12 cellular contexts compared by ENCODE assay signal in genomic region chr5:172558076-172558990, GRCh38.
DNase-seq lines count a peak whose midpoint lies in the region; ATAC-seq and TF ChIP-seq lines count a peak whose summit lies in the region.
"Had no signal": no experiment of that assay in that cellular context is flagged by ENCODE, and none has a peak within 500 bp of the region (broad histone marks: within the 10 kb centered on the region; RNA-seq: fewer than 3 reads in every experiment).

No MANE protein-coding gene starts in this region.

- POLR2A ChIA-PET in naive thymus-derived CD8-positive, alpha-beta T cell (lab: Charles Lee): no interaction called here

- H2AFZ ChIP-seq in neural progenitor cell (replicated peaks): no peak overlapping the region

- peaks cover 7% of the 10 kb centered on the region for H3K27me3 Mint-ChIP-seq in neural progenitor cell (ENCODE audit: insufficient read depth, low read depth)
- peaks cover 2 to 14% (median 9%) of the 10 kb centered on the region in 5 donors for H3K27me3 Mint-ChIP-seq in naive thymus-derived CD8-positive, alpha-beta T cell

- H3K9me3 ChIP-seq in esophagus muscularis mucosa (no peaks in the 10 kb centered on the region), neural progenitor cell (ENCODE audit: low read depth) (no peaks in the 10 kb centered on the region), tibial artery (no peaks in the 10 kb centered on the region)
- H3K9me3 ChIP-seq: Caco-2 had no signal

- H3K36me3 ChIP-seq in esophagus muscularis mucosa (no peaks in the 10 kb centered on the region), neural progenitor cell (no peaks in the 10 kb centered on the region), tibial artery (no peaks in the 10 kb centered on the region)

- TF ChIP-seq EP300 in esophagus muscularis mucosa (IDR thresholded peaks at IDR 0.05): no peak

- H3K27ac ChIP-seq in VCaP: peak overlapping the region; percentile 12; the same call in 1 of the 2 replicates
- peak overlapping the region; percentile 82 to 91 (median 88) for H3K27ac ChIP-seq in esophagus muscularis mucosa (replicated peaks in 1 of 4)
- no peak overlapping the region for H3K27ac ChIP-seq in neural progenitor cell
- H3K27ac ChIP-seq in tibial artery: peak overlapping the region; percentile 26 to 51

- no peak for TF ChIP-seq POLR2A in esophagus muscularis mucosa (IDR thresholded peaks at IDR 0.05; ENCODE audit: low read depth)

- DNase-seq in esophagus muscularis mucosa (ENCODE audit: extremely low spot score) (no peak), neural progenitor cell (ENCODE audit: low spot score) (no peak), tibial artery (no peak), NCI-H1436 treated with DMSO at 0.1 percent for 48 hours (lab: John Stamatoyannopoulos, UW) (no peak), NCI-H345 treated with DMSO at 0.1 percent for 48 hours (lab: John Stamatoyannopoulos, UW; ENCODE audit: unreplicated experiment) (no peak)
- DNase-seq in activated CD4-positive, CD25-positive, alpha-beta regulatory T cell (lab: John Stamatoyannopoulos, UW): no peak
- DNase-seq in naive thymus-derived CD8-positive, alpha-beta T cell: no peak
- DNase-seq: activated naive CD4-positive, alpha-beta T cell treated with anti-CD3 and anti-CD28 coated beads, Interleukin-2, amount 10 ng/mL, durations not matched to agents 7 days and 5 days; Caco-2; T-helper 9 cell had no signal

- no peak overlapping the region for H3K4me3 Mint-ChIP-seq in neural progenitor cell
- no peak overlapping the region for H3K4me3 Mint-ChIP-seq in naive thymus-derived CD8-positive, alpha-beta T cell
- H3K4me3 Mint-ChIP-seq: activated naive CD4-positive, alpha-beta T cell treated with anti-CD3 and anti-CD28 coated beads, Interleukin-2, amount 10 ng/mL, durations not matched to agents 7 days and 5 days; memory B cell had no signal

- intact Hi-C loops in esophagus muscularis mucosa (cut with DNase I): loop anchor here (5.0 to 10.0 kb wide), 2 partner anchors 86 to 134 kb away; partner anchors contain the start of gene NEURL1B
- intact Hi-C loops in tibial artery (cut with DNase I; ENCODE audit: low total_unique reads): no loop called here

- ATAC-seq in naive thymus-derived CD8-positive, alpha-beta T cell: no peak

- no peak overlapping the region for H3K4me2 ChIP-seq in neural progenitor cell

- H3K4me3 ChIP-seq in esophagus muscularis mucosa (peak overlapping the region; percentile 30 to 54 (median 34)), neural progenitor cell (no peak overlapping the region), tibial artery (peak overlapping the region; percentile 43 to 48)

- no peak overlapping the region for H3K9ac ChIP-seq in neural progenitor cell

- TF ChIP-seq CTCF in VCaP (conservative IDR thresholded peaks at IDR 0.05) (no peak), esophagus muscularis mucosa (IDR thresholded peaks at IDR 0.05) (no peak), neural progenitor cell (IDR thresholded peaks at IDR 0.05) (no peak), tibial artery (IDR thresholded peaks at IDR 0.05) (no peak)

- WGBS in esophagus muscularis mucosa: 57% methylated on average over 12 of the region's 17 CpGs

- H3K79me2 ChIP-seq in neural progenitor cell (ENCODE audit: low read depth): no peaks in the 10 kb centered on the region

- H3K4me1 Mint-ChIP-seq in neural progenitor cell: peaks cover 52% of the 10 kb centered on the region
- H3K4me1 Mint-ChIP-seq in naive thymus-derived CD8-positive, alpha-beta T cell: no peaks in the 10 kb centered on the region
- H3K4me1 Mint-ChIP-seq: activated naive CD4-positive, alpha-beta T cell treated with anti-CD3 and anti-CD28 coated beads, Interleukin-2, amount 10 ng/mL, durations not matched to agents 7 days and 5 days; memory B cell had no signal

- peaks cover 6% of the 10 kb centered on the region for H3F3A ChIP-seq in neural progenitor cell (ENCODE audit: low read depth)

- H3K27ac Mint-ChIP-seq in neural progenitor cell: peak overlapping the region; percentile 89
- H3K27ac Mint-ChIP-seq in naive thymus-derived CD8-positive, alpha-beta T cell: no peak overlapping the region
- H3K27ac Mint-ChIP-seq: activated naive CD4-positive, alpha-beta T cell treated with anti-CD3 and anti-CD28 coated beads, Interleukin-2, amount 10 ng/mL, durations not matched to agents 7 days and 5 days; memory B cell had no signal

- H3K9me3 Mint-ChIP-seq in neural progenitor cell: no peaks in the 10 kb centered on the region
- no peaks in the 10 kb centered on the region for H3K9me3 Mint-ChIP-seq in naive thymus-derived CD8-positive, alpha-beta T cell
- H3K9me3 Mint-ChIP-seq: activated naive CD4-positive, alpha-beta T cell treated with anti-CD3 and anti-CD28 coated beads, Interleukin-2, amount 10 ng/mL, durations not matched to agents 7 days and 5 days; memory B cell had no signal

- H3K27me3 ChIP-seq in esophagus muscularis mucosa: no peaks in the 10 kb centered on the region
- H3K27me3 ChIP-seq in neural progenitor cell: no peaks in the 10 kb centered on the region
- peaks cover 0 to 4% of the 10 kb centered on the region in 2 donors for H3K27me3 ChIP-seq in tibial artery

- no peaks in the 10 kb centered on the region for H3K36me3 Mint-ChIP-seq in neural progenitor cell
- H3K36me3 Mint-ChIP-seq in naive thymus-derived CD8-positive, alpha-beta T cell: no peaks in the 10 kb centered on the region
- H3K36me3 Mint-ChIP-seq: activated naive CD4-positive, alpha-beta T cell treated with anti-CD3 and anti-CD28 coated beads, Interleukin-2, amount 10 ng/mL, durations not matched to agents 7 days and 5 days; memory B cell had no signal

- H4K20me1 ChIP-seq in neural progenitor cell (ENCODE audit: low read depth): no peaks in the 10 kb centered on the region

- H3K4me1 ChIP-seq in esophagus muscularis mucosa (peaks cover 46 to 66% (median 66%) of the 10 kb centered on the region in 4 donors), neural progenitor cell (peaks cover 38% of the 10 kb centered on the region), tibial artery (peaks cover 0 to 12% (median 6%) of the 10 kb centered on the region in 4 donors)
- H3K4me1 ChIP-seq: Caco-2 had no signal
